Comparison of ENCODE assay signal across 14 cellular contexts in genomic region chr1:167616521-167616920, GRCh38. TPM values are rescaled to one million over a fixed set of nuclear protein-coding genes. Genes with fewer than 3 reads are reported as not detected.
DNase-seq lines count a peak whose midpoint lies in the region; ATAC-seq and TF ChIP-seq lines count a peak whose summit lies in the region.
"Had no signal": no experiment of that assay in that cellular context is flagged by ENCODE, and none has a peak within 500 bp of the region (broad histone marks: within the 10 kb centered on the region; RNA-seq: fewer than 3 reads in every experiment).

No MANE protein-coding gene starts in this region.

- H3F3A ChIP-seq in OCI-LY1 (ENCODE audit: insufficient read depth, low read length) (peaks cover 7% of the 10 kb centered on the region; the same call in 1 of the 2 replicates), smooth muscle cell (ENCODE audit: low read depth) (peaks cover 12% of the 10 kb centered on the region)

- H4K20me1 ChIP-seq in OCI-LY1 (ENCODE audit: insufficient read depth, low read length) (no peaks in the 10 kb centered on the region), smooth muscle cell (ENCODE audit: low read depth) (no peaks in the 10 kb centered on the region)

- no peaks in the 10 kb centered on the region for H3K9me2 ChIP-seq in OCI-LY1 (ENCODE audit: low read depth, low read length)

- no peak for TF ChIP-seq CTCF in OCI-LY1 (IDR thresholded peaks at IDR 0.05; ENCODE audit: low read length)
- no peak for TF ChIP-seq CTCF in endothelial cell (IDR thresholded peaks at IDR 0.05; ENCODE audit: unreplicated experiment)
- no peak for TF ChIP-seq CTCF in smooth muscle cell (IDR thresholded peaks at IDR 0.05; ENCODE audit: borderline replicate concordance, insufficient read depth, poor library complexity, severe bottlenecking)
- no peak for TF ChIP-seq CTCF in gastroesophageal sphincter (IDR thresholded peaks at IDR 0.05)

- H3K27ac ChIP-seq in OCI-LY1 (ENCODE audit: low read depth, low read length, poor library complexity, severe bottlenecking) (peak overlapping the region; percentile 98), smooth muscle cell (ENCODE audit: low read depth) (no peak overlapping the region), gastroesophageal sphincter (peak overlapping the region in 2 of 4 donors; percentile 55 to 63)
- H3K27ac ChIP-seq: A549 had no signal

- peaks cover 12% of the 10 kb centered on the region for H3K36me3 Mint-ChIP-seq in activated CD4-positive, alpha-beta T cell treated with anti-CD3 and anti-CD28 coated beads, Interleukin-2, amount 10 ng/mL, durations not matched to agents 24 days and 14 days (ENCODE audit: low read depth)
- H3K36me3 Mint-ChIP-seq in endothelial cell (ENCODE audit: low read depth, unreplicated experiment) = no peaks in the 10 kb centered on the region
- H3K36me3 Mint-ChIP-seq: mesothelial cell of epicardium had no signal

- ATAC-seq in gastroesophageal sphincter = no peak
- no peak for ATAC-seq in HG03521 (IDR thresholded peaks at IDR 0.05; ENCODE audit: unreplicated experiment)
- ATAC-seq in HG02678 (IDR thresholded peaks at IDR 0.05; ENCODE audit: unreplicated experiment) = no peak

- intact Hi-C loops in activated CD4-positive, alpha-beta T cell treated with anti-CD3 and anti-CD28 coated beads, Interleukin-2, amount 10 ng/mL, durations not matched to agents 24 days and 14 days (cut with micrococcal nuclease) = no loop called here

- no peak for TF ChIP-seq EP300 in gastroesophageal sphincter (IDR thresholded peaks at IDR 0.05)

- H2AFZ ChIP-seq in OCI-LY1 (ENCODE audit: low read length) (no peak overlapping the region), smooth muscle cell (ENCODE audit: low read depth) (peak overlapping the region; percentile 21)

- H3K9me3 ChIP-seq in OCI-LY1 (ENCODE audit: low read length) (peaks cover 12% of the 10 kb centered on the region; the same call in 1 of the 2 replicates), smooth muscle cell (replicated peaks; ENCODE audit: low read depth) (no peaks in the 10 kb centered on the region), gastroesophageal sphincter (peaks cover 0 to 6% (median 0%) of the 10 kb centered on the region in 3 donors)

- H3K4me3 Mint-ChIP-seq in activated CD4-positive, alpha-beta T cell treated with anti-CD3 and anti-CD28 coated beads, Interleukin-2, amount 10 ng/mL, durations not matched to agents 24 days and 14 days = peak overlapping the region; percentile 77
- H3K4me3 Mint-ChIP-seq in endothelial cell (ENCODE audit: unreplicated experiment) = no peak overlapping the region
- H3K4me3 Mint-ChIP-seq: mesothelial cell of epicardium had no signal

- H3K27me3 Mint-ChIP-seq in activated CD4-positive, alpha-beta T cell treated with anti-CD3 and anti-CD28 coated beads, Interleukin-2, amount 10 ng/mL, durations not matched to agents 24 days and 14 days = no peaks in the 10 kb centered on the region
- H3K27me3 Mint-ChIP-seq in endothelial cell (ENCODE audit: unreplicated experiment) = no peaks in the 10 kb centered on the region

- 94% methylated on average over 8 of the region's 8 CpGs for WGBS in smooth muscle cell (ENCODE audit: low lambda C conversion rate)
- WGBS in gastroesophageal sphincter (ENCODE audit: low coverage in 1 of 2), 2 donors = 81 to 91% methylated on average over 8 of the region's 8 CpGs

- peaks cover 18% of the 10 kb centered on the region for H3K36me3 ChIP-seq in OCI-LY1 (ENCODE audit: insufficient read depth, low read length)
- H3K36me3 ChIP-seq in smooth muscle cell (ENCODE audit: low read depth) = peaks cover 5% of the 10 kb centered on the region
- no peaks in the 10 kb centered on the region for H3K36me3 ChIP-seq in gastroesophageal sphincter

- peaks cover 55% of the 10 kb centered on the region for H3K4me1 Mint-ChIP-seq in activated CD4-positive, alpha-beta T cell treated with anti-CD3 and anti-CD28 coated beads, Interleukin-2, amount 10 ng/mL, durations not matched to agents 24 days and 14 days
- peaks cover 32% of the 10 kb centered on the region for H3K4me1 Mint-ChIP-seq in endothelial cell (ENCODE audit: unreplicated experiment)

- peaks cover 7% of the 10 kb centered on the region for H3K9me3 Mint-ChIP-seq in activated CD4-positive, alpha-beta T cell treated with anti-CD3 and anti-CD28 coated beads, Interleukin-2, amount 10 ng/mL, durations not matched to agents 24 days and 14 days
- H3K9me3 Mint-ChIP-seq in endothelial cell (ENCODE audit: unreplicated experiment) = no peaks in the 10 kb centered on the region

- no peaks in the 10 kb centered on the region for H3K79me2 ChIP-seq in OCI-LY1 (ENCODE audit: insufficient read depth, low read length)
- no peaks in the 10 kb centered on the region for H3K79me2 ChIP-seq in smooth muscle cell (ENCODE audit: low read depth)

- peak overlapping the region; percentile 67 for H3K4me3 ChIP-seq in OCI-LY1 (ENCODE audit: low read depth, low read length, poor library complexity, severe bottlenecking)
- no peak overlapping the region for H3K4me3 ChIP-seq in smooth muscle cell
- H3K4me3 ChIP-seq in gastroesophageal sphincter = no peak overlapping the region
- H3K4me3 ChIP-seq: A549 had no signal

- DNase-seq in activated CD4-positive, alpha-beta T cell treated with anti-CD3 and anti-CD28 coated beads, Interleukin-2, amount 10 ng/mL, durations not matched to agents 24 days and 14 days = no peak
- no peak for DNase-seq in activated CD4-positive, alpha-beta T cell treated with anti-CD3 and anti-CD28 coated beads, Interleukin-2, amount 50 U/mL, for 48 hours
- DNase-seq in endothelial cell (ENCODE audit: low spot score) (no peak), smooth muscle cell (lab: John Stamatoyannopoulos, UW; ENCODE audit: unreplicated experiment) (no peak)
- DNase-seq: cerebellar nuclear complex had no signal

- peak overlapping the region; percentile 94 for H3K27ac Mint-ChIP-seq in activated CD4-positive, alpha-beta T cell treated with anti-CD3 and anti-CD28 coated beads, Interleukin-2, amount 10 ng/mL, durations not matched to agents 24 days and 14 days
- H3K27ac Mint-ChIP-seq in endothelial cell (ENCODE audit: unreplicated experiment) = peak overlapping the region; percentile 78
- H3K27ac Mint-ChIP-seq: mesothelial cell of epicardium had no signal

- TF ChIP-seq POLR2A in gastroesophageal sphincter (IDR thresholded peaks at IDR 0.05) = no peak

- H3K27me3 ChIP-seq in OCI-LY1 (ENCODE audit: insufficient read depth, low read length) = no peaks in the 10 kb centered on the region
- no peaks in the 10 kb centered on the region for H3K27me3 ChIP-seq in smooth muscle cell (ENCODE audit: low read depth)
- H3K27me3 ChIP-seq in gastroesophageal sphincter = no peaks in the 10 kb centered on the region

- H3K4me2 ChIP-seq in OCI-LY1 (ENCODE audit: low read length) = peak overlapping the region; percentile 85
- no peak overlapping the region for H3K4me2 ChIP-seq in smooth muscle cell

- H3K4me1 ChIP-seq in OCI-LY1 (ENCODE audit: insufficient read depth, low read length, severe bottlenecking) (peaks cover 62% of the 10 kb centered on the region), smooth muscle cell (ENCODE audit: low read depth) (peaks cover 3% of the 10 kb centered on the region), gastroesophageal sphincter (peaks cover 0 to 19% (median 0%) of the 10 kb centered on the region in 3 donors)

- H3K9ac ChIP-seq in OCI-LY1 (ENCODE audit: low read length) (peak overlapping the region; percentile 78), smooth muscle cell (ENCODE audit: low read depth) (no peak overlapping the region)

RNA-seq across cellular contexts. Expression of gene RCSD1, which starts 13.5 kb away (rescaled TPM):
- total RNA-seq in activated CD4-positive, alpha-beta T cell treated with anti-CD3 and anti-CD28 coated beads, Interleukin-2, amount 10 ng/mL, durations not matched to agents 24 days and 14 days = 74.7 and 81.0 TPM in 2 replicates
- total RNA-seq in endothelial cell (ENCODE audit: unreplicated experiment) (39.5 TPM), smooth muscle cell (0.27 TPM in 1 of 2 replicates, not detected in the other), gastroesophageal sphincter (10 to 100 TPM; 14.5 to 20.6 (median 17.3) TPM)
- 0.40 TPM in 1 of 2 replicates, not detected in the other for polyA plus RNA-seq in smooth muscle cell
- total RNA-seq: G401, NCI-H460, SK-MEL-5 had no signal
- polyA plus RNA-seq: A549 had no signal

Comparison
In these comparisons a context has a peak if more than half of its experiments do, and no peak if none do; other contexts are left out.
1. RNA of gene RCSD1, which starts 13.5 kb away (total RNA-seq): 74.7 to 81.0 TPM in activated CD4-positive, alpha-beta T cell treated with anti-CD3 and anti-CD28 coated beads, Interleukin-2, amount 10 ng/mL, durations not matched to agents 24 days and 14 days, 39.5 TPM in endothelial cell (single experiment) and 14.5 to 20.6 TPM in gastroesophageal sphincter; 0.27 TPM in smooth muscle cell; every median in the first group is over 10 times any median in the second.